1 cellular context compared by ENCODE assay signal in genomic region chr1:24318238-24318987, GRCh38.
TF ChIP-seq lines count a peak whose summit lies in the region.

No MANE protein-coding gene starts in this region.

TF ChIP-seq in H1, 55 proteins besides CTCF, POLR2A, EP300 and RAD21:
- TF ChIP-seq SIX5 (IDR thresholded peaks at IDR 0.05; ENCODE audit: low read depth, low read length) = no peak
- peak; percentile 10 for TF ChIP-seq KDM4A (IDR thresholded peaks at IDR 0.05; ENCODE audit: low read depth, low read length, severe bottlenecking)
TF ChIP-seq in H1: peak in this region for 1.
